ENCODE assay signal across 13 cellular contexts in genomic region chr15:31457161-31457560, GRCh38.
DNase-seq lines count a peak whose midpoint lies in the region; ATAC-seq and TF ChIP-seq lines count a peak whose summit lies in the region.
"Had no signal": no experiment of that assay in that cellular context is flagged by ENCODE, and none has a peak within 500 bp of the region (broad histone marks: within the 10 kb centered on the region; RNA-seq: fewer than 3 reads in every experiment).

No MANE protein-coding gene starts in this region.

- peaks cover 5% of the 10 kb centered on the region for H3K9me3 Mint-ChIP-seq in activated CD8-positive, alpha-beta memory T cell treated with anti-CD3 and anti-CD28 coated beads, Interleukin-2, amount 10 ng/mL, durations not matched to agents 7 days and 5 days (ENCODE audit: low read depth)
- H3K9me3 Mint-ChIP-seq in stimulated activated effector memory CD8-positive, alpha-beta T cell treated with anti-CD3 and anti-CD28 coated beads, Interleukin-12 subunit alpha, Interleukin-12 subunit beta, amount 100 ng/mL, for 72 hours = peaks cover 6% of the 10 kb centered on the region

- H3K79me2 ChIP-seq in fibroblast of lung (ENCODE audit: control insufficient read depth, insufficient read depth, low read length) = no peaks in the 10 kb centered on the region

- peaks cover 34% of the 10 kb centered on the region for H3K4me1 ChIP-seq in SJSA1 (replicated peaks)
- peaks cover 9% of the 10 kb centered on the region for H3K4me1 ChIP-seq in fibroblast of lung (ENCODE audit: control insufficient read depth, extremely low read depth, insufficient read depth, low read length)

- H3K27me3 ChIP-seq in SJSA1 (replicated peaks) = no peaks in the 10 kb centered on the region
- H3K27me3 ChIP-seq in fibroblast of lung (ENCODE audit: control insufficient read depth, insufficient read depth, low read length) = no peaks in the 10 kb centered on the region
- H3K27me3 ChIP-seq: ascending aorta, ovary had no signal

- ATAC-seq in activated CD8-positive, alpha-beta memory T cell treated with anti-CD3 and anti-CD28 coated beads, Interleukin-2, amount 10 ng/mL, durations not matched to agents 7 days and 5 days = no peak
- no peak for ATAC-seq in stimulated activated effector memory CD8-positive, alpha-beta T cell treated with anti-CD3 and anti-CD28 coated beads, Interleukin-12 subunit alpha, Interleukin-12 subunit beta, amount 100 ng/mL, for 72 hours
- ATAC-seq: SK-N-SH treated with all-trans-retinoic acid at 6 μM for 48 hours had no signal

- H3K27ac ChIP-seq in SJSA1 (peak overlapping the region; percentile 63), fibroblast of lung (ENCODE audit: insufficient read depth, low read length) (peak overlapping the region; percentile 43)
- H3K27ac ChIP-seq: ovary had no signal

- H3K36me3 Mint-ChIP-seq in activated CD8-positive, alpha-beta memory T cell treated with anti-CD3 and anti-CD28 coated beads, Interleukin-2, amount 10 ng/mL, durations not matched to agents 7 days and 5 days = peaks cover 4% of the 10 kb centered on the region
- H3K36me3 Mint-ChIP-seq in stimulated activated effector memory CD8-positive, alpha-beta T cell treated with anti-CD3 and anti-CD28 coated beads, Interleukin-12 subunit alpha, Interleukin-12 subunit beta, amount 100 ng/mL, for 72 hours = no peaks in the 10 kb centered on the region

- no peak overlapping the region for H3K27ac Mint-ChIP-seq in activated CD8-positive, alpha-beta memory T cell treated with anti-CD3 and anti-CD28 coated beads, Interleukin-2, amount 10 ng/mL, durations not matched to agents 7 days and 5 days
- peak overlapping the region; percentile 13 for H3K27ac Mint-ChIP-seq in stimulated activated effector memory CD8-positive, alpha-beta T cell treated with anti-CD3 and anti-CD28 coated beads, Interleukin-12 subunit alpha, Interleukin-12 subunit beta, amount 100 ng/mL, for 72 hours

- H4K20me1 ChIP-seq in fibroblast of lung (ENCODE audit: control insufficient read depth, extremely low read depth, insufficient read depth, low read length) = no peaks in the 10 kb centered on the region

- H3K27me3 Mint-ChIP-seq in activated CD8-positive, alpha-beta memory T cell treated with anti-CD3 and anti-CD28 coated beads, Interleukin-2, amount 10 ng/mL, durations not matched to agents 7 days and 5 days = no peaks in the 10 kb centered on the region

- CTCF ChIA-PET in activated CD8-positive, alpha-beta memory T cell treated with anti-CD3 and anti-CD28 coated beads, Interleukin-2, amount 10 ng/mL, durations not matched to agents 7 days and 5 days (lab: Charles Lee) = no interaction called here

- H3K9me3 ChIP-seq in SJSA1 (replicated peaks) (no peaks in the 10 kb centered on the region), fibroblast of lung (ENCODE audit: control insufficient read depth, insufficient read depth, low read depth, low read length) (no peaks in the 10 kb centered on the region)
- H3K9me3 ChIP-seq: ascending aorta, ovary had no signal

- no peak overlapping the region for H3K9ac ChIP-seq in fibroblast of lung (ENCODE audit: insufficient read depth, low read length)

- no peak overlapping the region for H2AFZ ChIP-seq in fibroblast of lung (ENCODE audit: low read length)

- H3K4me3 ChIP-seq in SJSA1 = no peak overlapping the region
- no peak overlapping the region for H3K4me3 ChIP-seq in fibroblast of lung (replicated peaks in 1 of 4; ENCODE audit: control extremely low read depth in 1 of 4, insufficient read depth in 1 of 4, low read depth in 3 of 4, low read length in 4 of 4)
- H3K4me3 ChIP-seq: ascending aorta, ovary had no signal

- peak; percentile 47 for DNase-seq in activated CD8-positive, alpha-beta memory T cell treated with anti-CD3 and anti-CD28 coated beads for 24 hours
- DNase-seq in activated CD8-positive, alpha-beta memory T cell treated with anti-CD3 and anti-CD28 coated beads, Interleukin-2, amount 10 ng/mL, durations not matched to agents 7 days and 5 days = no peak
- DNase-seq in SJSA1 (ENCODE audit: low read depth in 1 of 2, low spot score in 2 of 2) (peak in 1 of 2 experiments; percentile 59), fibroblast of lung (ENCODE audit: low read depth in 2 of 2) (no peak), NCI-H1930 (lab: John Stamatoyannopoulos, UW) (no peak), activated gamma-delta T cell treated with Interleukin-2 at 50 U/mL for 16 hours (no peak), hippocampal formation (lab: John Stamatoyannopoulos, UW) (no peak)
- DNase-seq in stimulated activated effector memory CD8-positive, alpha-beta T cell treated with anti-CD3 and anti-CD28 coated beads, Interleukin-12 subunit alpha, Interleukin-12 subunit beta, amount 100 ng/mL, for 72 hours (ENCODE audit: low spot score in 2 of 2) = no peak
- DNase-seq: activated effector memory CD4-positive, alpha-beta T cell treated with anti-CD3 and anti-CD28 coated beads, Interleukin-2, amount 50 U/mL, for 16 hours; KBM-7; ovary had no signal

- no peak for TF ChIP-seq CTCF in fibroblast of lung (conservative IDR thresholded peaks at IDR 0.05 in 1 of 2, IDR thresholded peaks at IDR 0.05 in 1 of 2; ENCODE audit: low read depth in 1 of 2, low read length in 2 of 2)

- peaks cover 25% of the 10 kb centered on the region for H3K4me1 Mint-ChIP-seq in activated CD8-positive, alpha-beta memory T cell treated with anti-CD3 and anti-CD28 coated beads, Interleukin-2, amount 10 ng/mL, durations not matched to agents 7 days and 5 days
- H3K4me1 Mint-ChIP-seq in stimulated activated effector memory CD8-positive, alpha-beta T cell treated with anti-CD3 and anti-CD28 coated beads, Interleukin-12 subunit alpha, Interleukin-12 subunit beta, amount 100 ng/mL, for 72 hours = peaks cover 34% of the 10 kb centered on the region

- H3K4me2 ChIP-seq in fibroblast of lung (ENCODE audit: extremely low read depth, insufficient read depth, low read length) = no peak overlapping the region

- no peak overlapping the region for H3K4me3 Mint-ChIP-seq in activated CD8-positive, alpha-beta memory T cell treated with anti-CD3 and anti-CD28 coated beads, Interleukin-2, amount 10 ng/mL, durations not matched to agents 7 days and 5 days
- no peak overlapping the region for H3K4me3 Mint-ChIP-seq in stimulated activated effector memory CD8-positive, alpha-beta T cell treated with anti-CD3 and anti-CD28 coated beads, Interleukin-12 subunit alpha, Interleukin-12 subunit beta, amount 100 ng/mL, for 72 hours

- no peaks in the 10 kb centered on the region for H3K36me3 ChIP-seq in SJSA1
- H3K36me3 ChIP-seq in fibroblast of lung (ENCODE audit: control insufficient read depth, insufficient read depth, low read length) = no peaks in the 10 kb centered on the region
- H3K36me3 ChIP-seq: ascending aorta, ovary had no signal
